ENCODE assay signal across 10 cellular contexts in the genomic region with DNA sequence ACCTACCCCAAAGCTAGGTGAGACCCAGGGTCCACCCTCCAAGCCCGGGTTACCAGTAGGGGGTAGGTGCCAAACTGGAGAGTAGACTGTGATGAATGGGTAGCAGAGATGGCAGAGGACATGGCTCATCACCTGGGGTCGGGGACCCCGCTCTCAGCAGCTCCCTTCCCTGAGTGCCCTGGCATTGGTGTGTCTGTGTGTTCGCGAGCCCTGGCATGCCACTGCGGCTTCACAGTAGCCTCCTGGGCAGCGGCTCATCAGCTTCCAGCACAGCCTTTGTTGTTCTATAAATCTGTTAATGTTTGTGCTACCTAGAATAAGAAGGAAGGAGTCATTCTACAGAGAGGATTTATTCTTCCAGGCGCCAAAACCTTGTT.
DNase-seq lines count a peak whose midpoint lies in the region; ATAC-seq and TF ChIP-seq lines count a peak whose summit lies in the region.
"Had no signal": no experiment of that assay in that cellular context is flagged by ENCODE, and none has a peak within 500 bp of the region (broad histone marks: within the 10 kb centered on the region; RNA-seq: fewer than 3 reads in every experiment).

No MANE protein-coding gene starts in this region.

- peaks cover 7% of the 10 kb centered on the region for H3K36me3 Mint-ChIP-seq in central memory CD8-positive, alpha-beta T cell (ENCODE audit: insufficient read depth)
- H3K36me3 Mint-ChIP-seq in nephron (ENCODE audit: low read depth) = peaks cover 31% of the 10 kb centered on the region

- H3K4me1 ChIP-seq in left ventricle myocardium inferior = peaks cover 35% of the 10 kb centered on the region
- H3K4me1 ChIP-seq in right cardiac atrium (ENCODE audit: control insufficient read depth, insufficient read depth, low read length) = no peaks in the 10 kb centered on the region

- no peak for TF ChIP-seq CTCF in left ventricle myocardium inferior (IDR thresholded peaks at IDR 0.05; ENCODE audit: borderline replicate concordance)
- TF ChIP-seq CTCF in nephron (IDR thresholded peaks at IDR 0.05; ENCODE audit: unreplicated experiment in 3 of 3) = no peak

- H3K4me1 Mint-ChIP-seq in central memory CD8-positive, alpha-beta T cell = peaks cover 69% of the 10 kb centered on the region
- H3K4me1 Mint-ChIP-seq in nephron = peaks cover 25% of the 10 kb centered on the region
- H3K4me1 Mint-ChIP-seq: GM23338 had no signal

- peaks cover 4% of the 10 kb centered on the region for H3K36me3 ChIP-seq in left ventricle myocardium inferior

- peak overlapping the region; percentile 65 for H3K4me3 Mint-ChIP-seq in central memory CD8-positive, alpha-beta T cell
- no peak overlapping the region for H3K4me3 Mint-ChIP-seq in nephron
- H3K4me3 Mint-ChIP-seq: GM23338 had no signal

- peak overlapping the region; percentile 48 for H3K27ac ChIP-seq in left ventricle myocardium inferior (replicated peaks)
- H3K27ac ChIP-seq in right cardiac atrium (ENCODE audit: low read length) = no peak overlapping the region

- H3K27ac Mint-ChIP-seq in central memory CD8-positive, alpha-beta T cell (ENCODE audit: low read depth) = peak overlapping the region; percentile 94
- H3K27ac Mint-ChIP-seq in nephron = peak overlapping the region; percentile 70 to 88 (median 74)
- H3K27ac Mint-ChIP-seq: GM23338 had no signal

- 78% methylated on average over 8 of the region's 8 CpGs for WGBS in right cardiac atrium

- DNase-seq in left ventricle myocardium inferior = no peak
- no peak for DNase-seq in right cardiac atrium
- no peak for DNase-seq in central memory CD8-positive, alpha-beta T cell (ENCODE audit: low spot score in 2 of 2)
- no peak for DNase-seq in NCI-H2227 treated with DMSO at 0.1 percent for 48 hours (lab: John Stamatoyannopoulos, UW)
- DNase-seq in G401 (ENCODE audit: low spot score) = no peak
- no peak for DNase-seq in NCI-H1436 treated with DMSO at 0.1 percent for 48 hours (lab: John Stamatoyannopoulos, UW)
- DNase-seq: NCI-H1417 treated with DMSO at 0.1 percent for 48 hours had no signal

- H3K9me3 Mint-ChIP-seq in central memory CD8-positive, alpha-beta T cell = no peaks in the 10 kb centered on the region
- H3K9me3 Mint-ChIP-seq in nephron = peaks cover 24% of the 10 kb centered on the region

- in situ Hi-C loops in G401 (cut with HindIII; ENCODE audit: low sequenced_read_pairs) = no loop called here

- no peak for ATAC-seq in right cardiac atrium
- ATAC-seq in central memory CD8-positive, alpha-beta T cell (replicated peaks; ENCODE audit: extremely low read depth, poor library complexity, severe bottlenecking) = no peak
- ATAC-seq in GM19023 (IDR thresholded peaks at IDR 0.05; ENCODE audit: unreplicated experiment) = no peak
- ATAC-seq: GM23338 had no signal

- H3K27me3 ChIP-seq in left ventricle myocardium inferior (ENCODE audit: low read depth) (no peaks in the 10 kb centered on the region), right cardiac atrium (ENCODE audit: control insufficient read depth, insufficient read depth) (no peaks in the 10 kb centered on the region)

- H3K4me3 ChIP-seq in left ventricle myocardium inferior = no peak overlapping the region
- no peak overlapping the region for H3K4me3 ChIP-seq in right cardiac atrium (ENCODE audit: low read length)
- H3K4me3 ChIP-seq: GM23338 had no signal

- intact Hi-C loops in left ventricle myocardium inferior (cut with micrococcal nuclease) = no loop called here
- intact Hi-C loops in right cardiac atrium (cut with DNase I) = no loop called here

- no peaks in the 10 kb centered on the region for H3K27me3 Mint-ChIP-seq in central memory CD8-positive, alpha-beta T cell
- no peaks in the 10 kb centered on the region for H3K27me3 Mint-ChIP-seq in nephron (ENCODE audit: low read depth)

- H3K9me3 ChIP-seq in left ventricle myocardium inferior (replicated peaks) (peaks cover 20% of the 10 kb centered on the region), right cardiac atrium (ENCODE audit: control insufficient read depth, low read length) (no peaks in the 10 kb centered on the region)
